Comparison of ENCODE assay signal across 12 cellular contexts in the genomic region with DNA sequence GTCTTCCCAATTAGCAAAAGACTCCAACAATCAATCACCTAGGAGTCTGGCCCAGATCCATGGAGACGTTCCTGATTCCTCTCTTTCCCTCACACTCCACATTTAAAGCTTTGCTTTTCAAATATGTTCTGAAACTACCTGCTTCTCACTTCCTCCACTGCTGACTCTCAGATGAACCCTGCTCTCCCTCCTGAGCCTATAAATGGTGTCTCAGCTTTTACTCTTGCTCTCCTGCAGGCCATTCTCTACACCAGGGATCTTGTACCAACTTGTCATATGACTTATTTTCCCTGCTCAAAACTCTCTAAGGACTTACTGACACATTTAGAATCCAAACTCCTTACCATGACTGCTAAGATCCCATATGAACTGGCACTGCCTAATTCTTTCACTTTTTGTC.
DNase-seq lines count a peak whose midpoint lies in the region; ATAC-seq and TF ChIP-seq lines count a peak whose summit lies in the region.
"Had no signal": no experiment of that assay in that cellular context is flagged by ENCODE, and none has a peak within 500 bp of the region (broad histone marks: within the 10 kb centered on the region; RNA-seq: fewer than 3 reads in every experiment).

No MANE protein-coding gene starts in this region.

- H3K4me2 ChIP-seq in BLaER1, result peak overlapping the region; percentile 71

- no peak for DNase-seq in erythroblast (lab: John Stamatoyannopoulos, UW)
- no peak for DNase-seq in NCI-H2227 (lab: John Stamatoyannopoulos, UW; ENCODE audit: unreplicated experiment)
- no peak for DNase-seq in activated T-cell treated with anti-CD3 and anti-CD28 coated beads, Interleukin-2, amount 50 U/mL, for 1 hour
- DNase-seq in stimulated activated effector memory CD8-positive, alpha-beta T cell treated with anti-CD3 and anti-CD28 coated beads, Interleukin-12 subunit alpha, Interleukin-12 subunit beta, amount 100 ng/mL, for 72 hours (ENCODE audit: low spot score in 2 of 2), result no peak
- DNase-seq: activated T-cell treated with anti-CD3 and anti-CD28 coated beads for 4 hours, caudate nucleus, GDM1 had no signal

- no peaks in the 10 kb centered on the region for H3K9me3 Mint-ChIP-seq in stimulated activated effector memory CD8-positive, alpha-beta T cell treated with anti-CD3 and anti-CD28 coated beads, Interleukin-12 subunit alpha, Interleukin-12 subunit beta, amount 100 ng/mL, for 72 hours
- H3K9me3 Mint-ChIP-seq: T-helper 1 cell treated with Interleukin-12 subunit alpha and Interleukin-12 subunit beta and Interleukin-4 antibody, amounts not matched to agents 30 μg/mL and 1 μg/mL, for 36 hours had no signal

- H3K36me3 Mint-ChIP-seq in stimulated activated effector memory CD8-positive, alpha-beta T cell treated with anti-CD3 and anti-CD28 coated beads, Interleukin-12 subunit alpha, Interleukin-12 subunit beta, amount 100 ng/mL, for 72 hours, result no peaks in the 10 kb centered on the region

- H3K4me3 Mint-ChIP-seq in stimulated activated effector memory CD8-positive, alpha-beta T cell treated with anti-CD3 and anti-CD28 coated beads, Interleukin-12 subunit alpha, Interleukin-12 subunit beta, amount 100 ng/mL, for 72 hours, result no peak overlapping the region
- H3K4me3 Mint-ChIP-seq: T-helper 1 cell treated with Interleukin-12 subunit alpha and Interleukin-12 subunit beta and Interleukin-4 antibody, amounts not matched to agents 30 μg/mL and 1 μg/mL, for 36 hours had no signal

- no peaks in the 10 kb centered on the region for H3K4me1 Mint-ChIP-seq in stimulated activated effector memory CD8-positive, alpha-beta T cell treated with anti-CD3 and anti-CD28 coated beads, Interleukin-12 subunit alpha, Interleukin-12 subunit beta, amount 100 ng/mL, for 72 hours

- H3K27ac ChIP-seq in BLaER1, result peak overlapping the region; percentile 64

- no peaks in the 10 kb centered on the region for H3K27me3 ChIP-seq in BLaER1

- H3K9ac ChIP-seq in BLaER1, result no peak overlapping the region

- H3K27ac Mint-ChIP-seq in stimulated activated effector memory CD8-positive, alpha-beta T cell treated with anti-CD3 and anti-CD28 coated beads, Interleukin-12 subunit alpha, Interleukin-12 subunit beta, amount 100 ng/mL, for 72 hours, result no peak overlapping the region
- H3K27ac Mint-ChIP-seq: T-helper 1 cell treated with Interleukin-12 subunit alpha and Interleukin-12 subunit beta and Interleukin-4 antibody, amounts not matched to agents 30 μg/mL and 1 μg/mL, for 36 hours had no signal

- no peaks in the 10 kb centered on the region for H3K36me3 ChIP-seq in BLaER1

- TF ChIP-seq POLR2A in erythroblast (IDR thresholded peaks at IDR 0.05; ENCODE audit: low read length), result no peak

- H3K9me3 ChIP-seq in BLaER1, result no peaks in the 10 kb centered on the region

- no peak overlapping the region for H3K4me3 ChIP-seq in BLaER1

- peaks cover 47% of the 10 kb centered on the region for H3K4me1 ChIP-seq in BLaER1

- peak; percentile 45 for ATAC-seq in GM19328 (IDR thresholded peaks at IDR 0.05; ENCODE audit: unreplicated experiment)
- ATAC-seq in HG02763 (IDR thresholded peaks at IDR 0.05; ENCODE audit: unreplicated experiment), result peak; percentile 59
- ATAC-seq in HG03521 (IDR thresholded peaks at IDR 0.05; ENCODE audit: unreplicated experiment), result peak; percentile 47
- no peak for ATAC-seq in stimulated activated effector memory CD8-positive, alpha-beta T cell treated with anti-CD3 and anti-CD28 coated beads, Interleukin-12 subunit alpha, Interleukin-12 subunit beta, amount 100 ng/mL, for 72 hours

- no peaks in the 10 kb centered on the region for H4K20me1 ChIP-seq in BLaER1
